Comparison of ENCODE assay signal across 10 cellular contexts in the genomic region with DNA sequence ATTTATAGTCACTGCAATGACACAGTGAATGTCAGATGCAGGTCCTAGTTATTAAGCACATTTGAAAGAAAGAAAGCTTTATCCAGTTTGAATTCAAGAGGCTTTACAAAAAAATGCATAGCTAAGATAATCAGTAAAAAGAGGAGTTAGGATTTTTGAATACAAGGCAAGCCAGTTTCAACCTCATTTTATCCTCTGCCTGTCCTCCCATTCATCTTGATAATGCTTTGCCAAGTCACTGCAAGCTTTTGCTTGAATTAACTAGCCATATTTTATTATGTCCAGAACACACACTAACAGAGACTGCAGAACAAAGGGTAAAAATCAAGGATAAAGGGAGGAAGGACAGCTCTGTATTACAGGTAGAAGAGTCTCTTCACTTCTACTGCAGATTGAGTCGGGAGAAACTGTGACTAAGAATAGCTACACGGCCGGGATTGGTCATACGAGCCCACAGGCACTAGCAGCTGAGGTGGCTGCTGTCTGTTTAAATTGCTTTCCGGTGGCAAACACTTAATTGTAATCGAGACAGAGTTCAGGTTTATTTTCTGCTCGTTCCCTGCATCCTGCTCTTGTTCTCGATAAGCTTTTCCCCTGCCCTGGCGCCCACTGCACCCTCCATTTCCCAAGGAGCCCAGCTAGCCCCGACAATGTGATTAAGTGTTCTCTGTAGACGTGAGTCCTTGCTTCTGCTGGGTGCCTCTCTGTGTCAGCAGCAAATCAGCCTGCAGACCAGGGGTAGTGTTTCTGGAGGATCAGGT. TPM values are rescaled to one million over a fixed set of nuclear protein-coding genes. Genes with fewer than 3 reads are reported as not detected.
DNase-seq lines count a peak whose midpoint lies in the region; ATAC-seq, FAIRE-seq and TF ChIP-seq lines count a peak whose summit lies in the region.
"Had no signal": no experiment of that assay in that cellular context is flagged by ENCODE, and none has a peak within 500 bp of the region (broad histone marks: within the 10 kb centered on the region; RNA-seq: fewer than 3 reads in every experiment).

No MANE protein-coding gene starts in this region.

- H3K27me3 ChIP-seq in GM23248 (replicated peaks; ENCODE audit: insufficient read depth) (no peaks in the 10 kb centered on the region), bronchial epithelial cell (ENCODE audit: control insufficient read depth, insufficient read depth, low read length) (no peaks in the 10 kb centered on the region), stomach (no peaks in the 10 kb centered on the region)

- H3K9me2 ChIP-seq in GM23248 (ENCODE audit: insufficient read depth): no peaks in the 10 kb centered on the region

- in situ Hi-C loops in GM23248 (cut with MboI): no loop called here

- peak overlapping the region; percentile 38; the same call in 1 of the 2 replicates for H2AFZ ChIP-seq in GM23248

- H3K36me3 ChIP-seq in GM23248 (ENCODE audit: low read depth) (no peaks in the 10 kb centered on the region), bronchial epithelial cell (ENCODE audit: control insufficient read depth, insufficient read depth, low read length) (no peaks in the 10 kb centered on the region), stomach (no peaks in the 10 kb centered on the region)

- H3K79me2 ChIP-seq in GM23248 (ENCODE audit: insufficient read depth): no peaks in the 10 kb centered on the region

- H3K4me1 ChIP-seq in GM23248 (ENCODE audit: insufficient read depth) (no peaks in the 10 kb centered on the region; the same call in 1 of the 2 replicates), stomach (peaks cover 0 to 11% (median 5%) of the 10 kb centered on the region in 4 donors)

- no peak overlapping the region for H3K27ac ChIP-seq in GM23248
- no peak overlapping the region for H3K27ac ChIP-seq in stomach

- peak overlapping the region; percentile 52 for H3K4me2 ChIP-seq in GM23248 (ENCODE audit: unreplicated experiment)

- ATAC-seq in HG02884 (IDR thresholded peaks at IDR 0.05; ENCODE audit: unreplicated experiment) (no peak), GM18873 (IDR thresholded peaks at IDR 0.05; ENCODE audit: low FRiP score, unreplicated experiment) (no peak), GM18519 (IDR thresholded peaks at IDR 0.05; ENCODE audit: low FRiP score, unreplicated experiment) (no peak)
- ATAC-seq: sciatic nerve had no signal

- 21 to 22% methylated on average over 11 of the region's 11 CpGs for WGBS in GM23248 (ENCODE audit: low coverage in 1 of 2, low lambda C conversion rate in 2 of 2, missing lambda C conversion rate in 2 of 2), 2 experiments
- 5 to 25% (median 17%) methylated on average over 11 of the region's 11 CpGs for WGBS in stomach, 5 donors

- H3K9me3 Mint-ChIP-seq in nephron progenitor cell: peaks cover 51% of the 10 kb centered on the region

- H3K4me3 Mint-ChIP-seq in nephron progenitor cell: no peak overlapping the region

- no peak for FAIRE-seq in bronchial epithelial cell (lab: Jason Lieb, UNC)

- H3K4me3 ChIP-seq in GM23248 (peak overlapping the region; percentile 11; the same call in 1 of the 2 replicates), bronchial epithelial cell (ENCODE audit: low read depth, low read length) (no peak overlapping the region), stomach (no peak overlapping the region)

- H4K20me1 ChIP-seq in GM23248 (ENCODE audit: insufficient read depth): no peaks in the 10 kb centered on the region

- TF ChIP-seq POLR2A in stomach (IDR thresholded peaks at IDR 0.05): no peak

- peaks cover 6% of the 10 kb centered on the region for H3K27me3 Mint-ChIP-seq in nephron progenitor cell (ENCODE audit: low read depth, poor library complexity)

- 0 out of 2 replicates have a peak, but pooled peaks cover 5% of the 10 kb centered on the region for H3F3A ChIP-seq in GM23248 (ENCODE audit: insufficient read depth)

- TF ChIP-seq CTCF in bronchial epithelial cell (IDR thresholded peaks at IDR 0.05; ENCODE audit: insufficient read depth, low read length, severe bottlenecking) (no peak), nephron progenitor cell (IDR thresholded peaks at IDR 0.05) (no peak), stomach (IDR thresholded peaks at IDR 0.05) (no peak)

- DNase-seq in GM23248 (peak; percentile 64), NCI-H2107 (lab: John Stamatoyannopoulos, UW) (peak; percentile 43), bronchial epithelial cell (ENCODE audit: low read depth) (peak; percentile 72), nephron progenitor cell (no peak), stomach (no peak)
- DNase-seq: NK-92 treated with Interleukin-12 subunit alpha and Interleukin-12 subunit beta, amount 100 ng/mL, for 24 hours had no signal

- no peaks in the 10 kb centered on the region for H3K9me3 ChIP-seq in GM23248 (ENCODE audit: low read depth)
- H3K9me3 ChIP-seq in stomach: peaks cover 0 to 24% (median 1%) of the 10 kb centered on the region in 4 donors

- H3K27ac Mint-ChIP-seq in nephron progenitor cell: peak overlapping the region; percentile 70

- H3K9ac ChIP-seq in GM23248: no peak overlapping the region

- intact Hi-C loops in stomach (cut with DNase I; ENCODE audit: low total_unique reads): no loop called here

- peaks cover 22% of the 10 kb centered on the region for H3K4me1 Mint-ChIP-seq in nephron progenitor cell

- no peak for TF ChIP-seq EP300 in stomach (IDR thresholded peaks at IDR 0.05)

- peaks cover 6% of the 10 kb centered on the region for H3K36me3 Mint-ChIP-seq in nephron progenitor cell (ENCODE audit: low read depth)

RNA-seq across cellular contexts. Expression of a gene that starts 30.5 kb away (rescaled TPM):
- 15.2 and 15.7 TPM in 2 replicates for total RNA-seq in GM23248 (2014; rRNA removed; shearing (Covaris generic))
- polyA plus RNA-seq in GM23248 (2016; fragmentation: Nextera tagmentation; extraction: Ambion mirVana) (20.4 and 24.6 TPM in 2 replicates), stomach (1 to 10 TPM; 4.2 to 8.9 (median 8.0) TPM)
- total RNA-seq in bronchial epithelial cell (5.0 and 15.0 TPM in 2 replicates), stomach (100 to 1,000 TPM in 1 of 5 donors, 10 to 100 TPM in 4; 26.2 to 110 (median 44.9) TPM)

Comparison
In these comparisons a context has a peak if more than half of its experiments do, and no peak if none do; other contexts are left out.
1. DNase-seq: peak in GM23248 (single experiment), NCI-H2107 (single experiment) and bronchial epithelial cell (single experiment); none in nephron progenitor cell (single experiment) and stomach (single experiment).